In the genomic region with DNA sequence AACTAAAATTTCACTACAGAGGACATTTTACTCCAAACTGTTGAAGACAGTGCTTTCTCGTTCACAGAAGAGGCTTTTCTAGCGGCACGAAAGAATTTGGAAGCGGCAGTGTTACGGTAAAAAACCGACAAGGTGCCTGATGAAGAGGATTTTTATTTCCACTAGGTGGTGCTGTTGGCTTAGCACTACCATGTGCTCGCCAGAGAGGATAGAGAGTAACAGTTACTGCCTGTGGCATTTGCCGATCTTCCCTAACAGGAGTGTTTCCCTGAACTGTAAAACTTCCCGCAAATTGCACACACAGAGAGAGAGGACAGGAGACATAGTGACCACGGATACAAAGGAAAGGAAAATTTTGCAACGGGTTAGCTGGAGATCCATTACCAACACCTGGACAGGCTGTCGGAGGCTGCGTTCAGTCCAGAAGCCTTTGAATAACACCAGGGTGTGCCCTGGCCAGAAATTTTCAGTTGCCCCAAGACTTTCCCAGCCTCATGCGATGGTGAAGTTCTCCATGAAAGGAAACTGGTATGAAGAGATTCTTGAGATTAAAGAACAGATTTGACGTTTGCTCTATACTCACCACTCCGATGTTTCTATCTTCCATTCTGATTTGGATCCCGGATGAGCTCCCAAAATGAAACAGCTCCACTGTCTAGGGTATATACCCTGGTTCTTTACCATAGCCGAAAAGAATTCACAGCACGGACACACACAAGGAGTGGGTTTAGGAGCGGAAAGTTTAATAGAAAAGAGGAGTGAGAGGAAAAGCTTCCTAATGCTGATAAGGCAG, we compare ENCODE assay signal across 1 cellular context.
TF ChIP-seq lines count a peak whose summit lies in the region.

No MANE protein-coding gene starts in this region.

TF ChIP-seq in HepG2, 621 proteins besides CTCF, POLR2A, EP300 and RAD21 (continues in another document):
- TF ChIP-seq, protein P1, sequence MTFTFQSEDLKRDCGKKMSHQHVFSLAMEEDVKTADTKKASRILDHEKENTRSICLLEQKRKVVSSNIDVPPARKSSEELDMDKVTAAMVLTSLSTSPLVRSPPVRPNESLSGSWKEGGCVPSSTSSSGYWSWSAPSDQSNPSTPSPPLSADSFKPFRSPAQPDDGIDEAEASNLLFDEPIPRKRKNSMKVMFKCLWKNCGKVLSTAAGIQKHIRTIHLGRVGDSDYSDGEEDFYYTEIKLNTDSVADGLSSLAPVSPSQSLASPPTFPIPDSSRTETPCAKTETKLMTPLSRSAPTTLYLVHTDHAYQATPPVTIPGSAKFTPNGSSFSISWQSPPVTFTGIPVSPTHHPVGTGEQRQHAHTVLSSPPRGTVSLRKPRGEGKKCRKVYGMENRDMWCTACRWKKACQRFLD (CRISPR knock-in tag; IDR thresholded peaks at IDR 0.05; ENCODE audit: borderline replicate concordance), result no peak
- TF ChIP-seq, protein P2, sequence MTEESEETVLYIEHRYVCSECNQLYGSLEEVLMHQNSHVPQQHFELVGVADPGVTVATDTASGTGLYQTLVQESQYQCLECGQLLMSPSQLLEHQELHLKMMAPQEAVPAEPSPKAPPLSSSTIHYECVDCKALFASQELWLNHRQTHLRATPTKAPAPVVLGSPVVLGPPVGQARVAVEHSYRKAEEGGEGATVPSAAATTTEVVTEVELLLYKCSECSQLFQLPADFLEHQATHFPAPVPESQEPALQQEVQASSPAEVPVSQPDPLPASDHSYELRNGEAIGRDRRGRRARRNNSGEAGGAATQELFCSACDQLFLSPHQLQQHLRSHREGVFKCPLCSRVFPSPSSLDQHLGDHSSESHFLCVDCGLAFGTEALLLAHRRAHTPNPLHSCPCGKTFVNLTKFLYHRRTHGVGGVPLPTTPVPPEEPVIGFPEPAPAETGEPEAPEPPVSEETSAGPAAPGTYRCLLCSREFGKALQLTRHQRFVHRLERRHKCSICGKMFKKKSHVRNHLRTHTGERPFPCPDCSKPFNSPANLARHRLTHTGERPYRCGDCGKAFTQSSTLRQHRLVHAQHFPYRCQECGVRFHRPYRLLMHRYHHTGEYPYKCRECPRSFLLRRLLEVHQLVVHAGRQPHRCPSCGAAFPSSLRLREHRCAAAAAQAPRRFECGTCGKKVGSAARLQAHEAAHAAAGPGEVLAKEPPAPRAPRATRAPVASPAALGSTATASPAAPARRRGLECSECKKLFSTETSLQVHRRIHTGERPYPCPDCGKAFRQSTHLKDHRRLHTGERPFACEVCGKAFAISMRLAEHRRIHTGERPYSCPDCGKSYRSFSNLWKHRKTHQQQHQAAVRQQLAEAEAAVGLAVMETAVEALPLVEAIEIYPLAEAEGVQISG (CRISPR knock-in tag; IDR thresholded peaks at IDR 0.05), result peak; percentile 59; the same call in 1 of the 2 replicates
- TF ChIP-seq ZNF652 (CRISPR knock-in tag; IDR thresholded peaks at IDR 0.05; ENCODE audit: borderline replicate concordance, low read depth) (no peak), CBX2 (IDR thresholded peaks at IDR 0.05; ENCODE audit: low read depth, low read length) (no peak), CBX2 (CRISPR knock-in tag; IDR thresholded peaks at IDR 0.05; ENCODE audit: low read depth) (no peak), ZNF644 (CRISPR knock-in tag; IDR thresholded peaks at IDR 0.05; ENCODE audit: low read depth) (no peak), ELF3 (CRISPR knock-in tag; IDR thresholded peaks at IDR 0.05) (no peak), KMT2B (CRISPR knock-in tag; IDR thresholded peaks at IDR 0.05) (no peak), ZNF121 (CRISPR knock-in tag; IDR thresholded peaks at IDR 0.05) (no peak), ASH2L (IDR thresholded peaks at IDR 0.05; ENCODE audit: insufficient read length, low read depth, low read length) (no peak), ATAD3A (CRISPR knock-in tag; IDR thresholded peaks at IDR 0.05) (no peak), ZEB1 (IDR thresholded peaks at IDR 0.05; ENCODE audit: insufficient replicate concordance, low read depth) (no peak), NFIC (IDR thresholded peaks at IDR 0.05; ENCODE audit: low read length) (no peak), ZNF720 (CRISPR knock-in tag; IDR thresholded peaks at IDR 0.05) (no peak), JUNB (CRISPR knock-in tag; IDR thresholded peaks at IDR 0.05; ENCODE audit: borderline replicate concordance) (no peak), ZC3H13 (CRISPR knock-in tag; IDR thresholded peaks at IDR 0.05) (no peak), MTA1 (CRISPR knock-in tag; IDR thresholded peaks at IDR 0.05; ENCODE audit: borderline replicate concordance) (no peak), ZBTB21 (CRISPR knock-in tag; IDR thresholded peaks at IDR 0.05) (no peak), TEF (CRISPR knock-in tag; IDR thresholded peaks at IDR 0.05) (no peak), LCORL (IDR thresholded peaks at IDR 0.05) (no peak), LCORL (CRISPR knock-in tag; IDR thresholded peaks at IDR 0.05) (peak; percentile 60; the same call in 1 of the 2 replicates), KLF9 (CRISPR knock-in tag; IDR thresholded peaks at IDR 0.05; ENCODE audit: low read depth) (no peak), HNF4A (CRISPR knock-in tag; IDR thresholded peaks at IDR 0.05) (no peak), ZNF775 (CRISPR knock-in tag; IDR thresholded peaks at IDR 0.05; ENCODE audit: borderline replicate concordance) (no peak), NFIB (CRISPR knock-in tag; IDR thresholded peaks at IDR 0.05; ENCODE audit: borderline replicate concordance) (no peak), ZNF460 (CRISPR knock-in tag; IDR thresholded peaks at IDR 0.05; ENCODE audit: borderline replicate concordance) (no peak), RXRA (CRISPR knock-in tag; IDR thresholded peaks at IDR 0.05) (no peak), ZFYVE20 (CRISPR knock-in tag; IDR thresholded peaks at IDR 0.05; ENCODE audit: borderline replicate concordance, low read depth) (no peak), SETDB1 (CRISPR knock-in tag; IDR thresholded peaks at IDR 0.05; ENCODE audit: borderline replicate concordance) (peak; percentile 75; the same call in 1 of the 2 replicates), ZNF10 (CRISPR knock-in tag; IDR thresholded peaks at IDR 0.05; ENCODE audit: borderline replicate concordance, low read depth) (no peak), ZNF224 (CRISPR knock-in tag; IDR thresholded peaks at IDR 0.05) (no peak), TGIF2 (CRISPR knock-in tag; IDR thresholded peaks at IDR 0.05) (no peak), ATF7 (IDR thresholded peaks at IDR 0.05) (no peak), ATF7 (CRISPR knock-in tag; IDR thresholded peaks at IDR 0.05) (no peak)
- TF ChIP-seq, protein P3, sequence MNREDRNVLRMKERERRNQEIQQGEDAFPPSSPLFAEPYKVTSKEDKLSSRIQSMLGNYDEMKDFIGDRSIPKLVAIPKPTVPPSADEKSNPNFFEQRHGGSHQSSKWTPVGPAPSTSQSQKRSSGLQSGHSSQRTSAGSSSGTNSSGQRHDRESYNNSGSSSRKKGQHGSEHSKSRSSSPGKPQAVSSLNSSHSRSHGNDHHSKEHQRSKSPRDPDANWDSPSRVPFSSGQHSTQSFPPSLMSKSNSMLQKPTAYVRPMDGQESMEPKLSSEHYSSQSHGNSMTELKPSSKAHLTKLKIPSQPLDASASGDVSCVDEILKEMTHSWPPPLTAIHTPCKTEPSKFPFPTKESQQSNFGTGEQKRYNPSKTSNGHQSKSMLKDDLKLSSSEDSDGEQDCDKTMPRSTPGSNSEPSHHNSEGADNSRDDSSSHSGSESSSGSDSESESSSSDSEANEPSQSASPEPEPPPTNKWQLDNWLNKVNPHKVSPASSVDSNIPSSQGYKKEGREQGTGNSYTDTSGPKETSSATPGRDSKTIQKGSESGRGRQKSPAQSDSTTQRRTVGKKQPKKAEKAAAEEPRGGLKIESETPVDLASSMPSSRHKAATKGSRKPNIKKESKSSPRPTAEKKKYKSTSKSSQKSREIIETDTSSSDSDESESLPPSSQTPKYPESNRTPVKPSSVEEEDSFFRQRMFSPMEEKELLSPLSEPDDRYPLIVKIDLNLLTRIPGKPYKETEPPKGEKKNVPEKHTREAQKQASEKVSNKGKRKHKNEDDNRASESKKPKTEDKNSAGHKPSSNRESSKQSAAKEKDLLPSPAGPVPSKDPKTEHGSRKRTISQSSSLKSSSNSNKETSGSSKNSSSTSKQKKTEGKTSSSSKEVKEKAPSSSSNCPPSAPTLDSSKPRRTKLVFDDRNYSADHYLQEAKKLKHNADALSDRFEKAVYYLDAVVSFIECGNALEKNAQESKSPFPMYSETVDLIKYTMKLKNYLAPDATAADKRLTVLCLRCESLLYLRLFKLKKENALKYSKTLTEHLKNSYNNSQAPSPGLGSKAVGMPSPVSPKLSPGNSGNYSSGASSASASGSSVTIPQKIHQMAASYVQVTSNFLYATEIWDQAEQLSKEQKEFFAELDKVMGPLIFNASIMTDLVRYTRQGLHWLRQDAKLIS (CRISPR knock-in tag; IDR thresholded peaks at IDR 0.05), result no peak
- TF ChIP-seq, protein P4, sequence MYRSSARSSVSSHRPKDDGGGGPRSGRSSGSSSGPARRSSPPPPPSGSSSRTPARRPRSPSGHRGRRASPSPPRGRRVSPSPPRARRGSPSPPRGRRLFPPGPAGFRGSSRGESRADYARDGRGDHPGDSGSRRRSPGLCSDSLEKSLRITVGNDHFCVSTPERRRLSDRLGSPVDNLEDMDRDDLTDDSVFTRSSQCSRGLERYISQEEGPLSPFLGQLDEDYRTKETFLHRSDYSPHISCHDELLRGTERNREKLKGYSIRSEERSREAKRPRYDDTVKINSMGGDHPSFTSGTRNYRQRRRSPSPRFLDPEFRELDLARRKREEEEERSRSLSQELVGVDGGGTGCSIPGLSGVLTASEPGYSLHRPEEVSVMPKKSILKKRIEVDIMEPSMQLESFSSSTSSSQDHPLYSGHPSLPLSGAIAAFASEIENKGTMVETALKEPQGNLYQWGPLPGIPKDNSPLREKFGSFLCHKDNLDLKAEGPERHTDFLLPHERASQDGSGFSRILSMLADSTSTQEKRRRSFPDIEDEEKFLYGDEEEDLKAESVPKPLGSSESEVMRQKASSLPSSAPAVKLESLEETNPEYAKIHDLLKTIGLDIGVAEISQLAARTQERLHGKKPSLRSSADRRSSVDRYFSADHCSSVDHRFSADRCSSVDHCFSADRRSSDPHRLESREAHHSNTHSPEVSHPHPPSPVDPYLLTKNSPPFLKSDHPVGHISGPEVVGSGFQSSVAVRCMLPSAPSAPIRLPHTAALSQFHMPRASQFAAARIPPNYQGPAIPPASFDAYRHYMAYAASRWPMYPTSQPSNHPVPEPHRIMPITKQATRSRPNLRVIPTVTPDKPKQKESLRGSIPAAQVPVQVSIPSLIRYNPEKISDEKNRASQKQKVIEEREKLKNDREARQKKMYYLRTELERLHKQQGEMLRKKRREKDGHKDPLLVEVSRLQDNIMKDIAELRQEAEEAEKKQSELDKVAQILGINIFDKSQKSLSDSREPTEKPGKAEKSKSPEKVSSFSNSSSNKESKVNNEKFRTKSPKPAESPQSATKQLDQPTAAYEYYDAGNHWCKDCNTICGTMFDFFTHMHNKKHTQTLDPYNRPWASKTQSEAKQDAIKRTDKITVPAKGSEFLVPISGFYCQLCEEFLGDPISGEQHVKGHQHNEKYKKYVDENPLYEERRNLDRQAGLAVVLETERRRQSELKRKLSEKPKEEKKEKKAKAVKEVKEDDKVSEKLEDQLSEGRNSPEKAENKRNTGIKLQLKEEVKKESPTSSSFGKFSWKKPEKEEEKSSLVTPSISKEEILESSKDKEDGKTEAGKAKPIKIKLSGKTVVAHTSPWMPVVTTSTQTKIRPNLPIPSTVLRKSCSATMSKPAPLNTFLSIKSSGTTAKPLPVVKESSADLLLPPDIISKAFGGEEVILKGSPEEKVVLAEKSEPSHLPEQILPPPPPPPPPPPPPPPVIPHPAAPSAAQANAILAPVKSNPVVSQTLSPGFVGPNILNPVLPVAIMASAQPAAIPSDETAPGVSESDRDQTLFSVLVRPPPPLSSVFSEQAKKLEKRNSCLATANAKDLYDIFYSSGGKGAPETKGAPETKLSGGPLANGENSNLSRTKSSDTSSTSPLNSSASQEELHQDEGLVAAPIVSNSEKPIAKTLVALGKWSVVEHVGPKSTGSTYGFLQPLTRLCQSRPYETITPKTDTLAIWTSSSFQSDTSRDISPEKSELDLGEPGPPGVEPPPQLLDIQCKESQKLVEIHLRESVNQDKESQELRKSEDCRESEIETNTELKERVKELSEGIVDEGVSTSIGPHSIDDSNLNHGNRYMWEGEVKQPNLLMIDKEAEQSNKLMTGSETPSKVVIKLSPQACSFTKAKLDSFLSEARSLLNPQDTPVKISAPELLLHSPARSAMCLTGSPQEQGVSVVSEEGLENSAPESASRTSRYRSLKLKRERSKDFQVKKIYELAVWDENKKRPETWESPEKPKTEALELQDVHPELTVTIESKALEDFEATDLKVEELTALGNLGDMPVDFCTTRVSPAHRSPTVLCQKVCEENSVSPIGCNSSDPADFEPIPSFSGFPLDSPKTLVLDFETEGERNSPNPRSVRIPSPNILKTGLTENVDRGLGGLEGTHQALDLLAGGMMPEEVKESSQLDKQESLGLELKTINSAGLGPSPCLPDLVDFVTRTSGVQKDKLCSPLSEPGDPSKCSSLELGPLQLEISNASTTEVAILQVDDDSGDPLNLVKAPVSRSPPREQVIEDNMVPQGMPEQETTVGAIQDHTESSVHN (CRISPR knock-in tag; IDR thresholded peaks at IDR 0.05), result no peak
- TF ChIP-seq, protein P5, sequence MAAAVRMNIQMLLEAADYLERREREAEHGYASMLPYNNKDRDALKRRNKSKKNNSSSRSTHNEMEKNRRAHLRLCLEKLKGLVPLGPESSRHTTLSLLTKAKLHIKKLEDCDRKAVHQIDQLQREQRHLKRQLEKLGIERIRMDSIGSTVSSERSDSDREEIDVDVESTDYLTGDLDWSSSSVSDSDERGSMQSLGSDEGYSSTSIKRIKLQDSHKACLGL (CRISPR knock-in tag; IDR thresholded peaks at IDR 0.05), result no peak
- TF ChIP-seq, protein P6, sequence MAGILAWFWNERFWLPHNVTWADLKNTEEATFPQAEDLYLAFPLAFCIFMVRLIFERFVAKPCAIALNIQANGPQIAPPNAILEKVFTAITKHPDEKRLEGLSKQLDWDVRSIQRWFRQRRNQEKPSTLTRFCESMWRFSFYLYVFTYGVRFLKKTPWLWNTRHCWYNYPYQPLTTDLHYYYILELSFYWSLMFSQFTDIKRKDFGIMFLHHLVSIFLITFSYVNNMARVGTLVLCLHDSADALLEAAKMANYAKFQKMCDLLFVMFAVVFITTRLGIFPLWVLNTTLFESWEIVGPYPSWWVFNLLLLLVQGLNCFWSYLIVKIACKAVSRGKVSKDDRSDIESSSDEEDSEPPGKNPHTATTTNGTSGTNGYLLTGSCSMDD (CRISPR knock-in tag; IDR thresholded peaks at IDR 0.05), result no peak
- TF ChIP-seq, protein P7, sequence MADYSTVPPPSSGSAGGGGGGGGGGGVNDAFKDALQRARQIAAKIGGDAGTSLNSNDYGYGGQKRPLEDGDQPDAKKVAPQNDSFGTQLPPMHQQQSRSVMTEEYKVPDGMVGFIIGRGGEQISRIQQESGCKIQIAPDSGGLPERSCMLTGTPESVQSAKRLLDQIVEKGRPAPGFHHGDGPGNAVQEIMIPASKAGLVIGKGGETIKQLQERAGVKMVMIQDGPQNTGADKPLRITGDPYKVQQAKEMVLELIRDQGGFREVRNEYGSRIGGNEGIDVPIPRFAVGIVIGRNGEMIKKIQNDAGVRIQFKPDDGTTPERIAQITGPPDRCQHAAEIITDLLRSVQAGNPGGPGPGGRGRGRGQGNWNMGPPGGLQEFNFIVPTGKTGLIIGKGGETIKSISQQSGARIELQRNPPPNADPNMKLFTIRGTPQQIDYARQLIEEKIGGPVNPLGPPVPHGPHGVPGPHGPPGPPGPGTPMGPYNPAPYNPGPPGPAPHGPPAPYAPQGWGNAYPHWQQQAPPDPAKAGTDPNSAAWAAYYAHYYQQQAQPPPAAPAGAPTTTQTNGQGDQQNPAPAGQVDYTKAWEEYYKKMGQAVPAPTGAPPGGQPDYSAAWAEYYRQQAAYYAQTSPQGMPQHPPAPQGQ (CRISPR knock-in tag; IDR thresholded peaks at IDR 0.05; ENCODE audit: borderline replicate concordance), result no peak
